Comparison of ENCODE assay signal across 24 cellular contexts in the genomic region with DNA sequence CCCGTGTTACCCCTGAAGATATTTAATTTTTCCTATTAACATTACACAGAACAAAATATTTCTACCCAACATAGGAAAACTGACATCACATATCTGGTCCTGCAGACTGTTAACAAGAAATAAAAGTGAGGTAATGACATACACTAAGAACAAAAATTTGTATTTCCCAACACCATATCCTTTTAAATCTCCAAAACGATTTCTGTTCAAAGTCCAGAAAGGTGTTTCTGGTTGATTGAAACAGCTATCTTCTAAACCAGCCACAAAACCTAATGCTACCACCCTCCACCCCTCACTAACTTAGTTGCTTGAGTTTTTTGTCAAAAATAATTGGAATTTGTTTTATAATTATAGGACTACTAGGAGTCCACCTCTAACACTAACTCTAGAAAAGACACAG.
"Had no signal": no experiment of that assay in that cellular context is flagged by ENCODE, and none has a peak within 500 bp of the region (broad histone marks: within the 10 kb centered on the region; RNA-seq: fewer than 3 reads in every experiment).

No MANE protein-coding gene starts in this region.

- H3K9me3 Mint-ChIP-seq: naive thymus-derived CD8-positive, alpha-beta T cell; stimulated activated naive CD8-positive, alpha-beta T cell treated with anti-CD3 and anti-CD28 coated beads, Interleukin-15, amount 100 ng/mL, for 72 hours had no signal

- H3K27ac ChIP-seq: esophagus muscularis mucosa, foreskin keratinocyte, gastroesophageal sphincter, heart left ventricle, ovary, psoas muscle, skin epidermis, spleen, thyroid gland, vagina had no signal

- H3K4me3 ChIP-seq: esophagus muscularis mucosa, gastroesophageal sphincter, heart left ventricle, ovary, psoas muscle, skin epidermis, spleen, thyroid gland, vagina had no signal

- H3K36me3 Mint-ChIP-seq: naive thymus-derived CD8-positive, alpha-beta T cell had no signal

- H3K36me3 ChIP-seq: esophagus muscularis mucosa, ovary, vagina had no signal

- H3K27me3 ChIP-seq: esophagus muscularis mucosa, foreskin keratinocyte, gastroesophageal sphincter, heart left ventricle, ovary, thyroid gland, vagina had no signal

- FAIRE-seq: keratinocyte had no signal

- DNase-seq: cortex of kidney; foreskin keratinocyte; heart left ventricle; hippocampal formation; mesenchymal stem cell; midbrain; naive thymus-derived CD8-positive, alpha-beta T cell; nephron progenitor cell; nucleus accumbens; ovary; posterior cingulate gyrus; psoas muscle; spleen; stimulated activated CD4-positive, alpha-beta T cell treated with anti-CD3 and anti-CD28 coated beads, Interleukin-2, amount 100 ng/mL, for 48 hours; stimulated activated naive CD4-positive, alpha-beta T cell; stimulated activated naive CD8-positive, alpha-beta T cell treated with anti-CD3 and anti-CD28 coated beads, Interleukin-15, amount 100 ng/mL, for 72 hours; thyroid gland; trophoblast cell had no signal

- H3K9me3 ChIP-seq: esophagus muscularis mucosa, gastroesophageal sphincter, heart left ventricle, ovary, psoas muscle, spleen, thyroid gland, vagina had no signal

- H3K4me1 Mint-ChIP-seq: stimulated activated naive CD8-positive, alpha-beta T cell treated with anti-CD3 and anti-CD28 coated beads, Interleukin-15, amount 100 ng/mL, for 72 hours had no signal

- ATAC-seq: foreskin keratinocyte; gastroesophageal sphincter; heart left ventricle; naive thymus-derived CD8-positive, alpha-beta T cell; psoas muscle; right cardiac atrium; stimulated activated naive CD8-positive, alpha-beta T cell treated with anti-CD3 and anti-CD28 coated beads, Interleukin-15, amount 100 ng/mL, for 72 hours had no signal

- H3K27me3 Mint-ChIP-seq: stimulated activated naive CD8-positive, alpha-beta T cell treated with anti-CD3 and anti-CD28 coated beads, Interleukin-15, amount 100 ng/mL, for 72 hours had no signal

- H3K4me3 Mint-ChIP-seq: naive thymus-derived CD8-positive, alpha-beta T cell; nephron progenitor cell; stimulated activated naive CD8-positive, alpha-beta T cell treated with anti-CD3 and anti-CD28 coated beads, Interleukin-15, amount 100 ng/mL, for 72 hours had no signal

- H3K27ac Mint-ChIP-seq: naive thymus-derived CD8-positive, alpha-beta T cell; nephron progenitor cell had no signal
